In the genomic region with DNA sequence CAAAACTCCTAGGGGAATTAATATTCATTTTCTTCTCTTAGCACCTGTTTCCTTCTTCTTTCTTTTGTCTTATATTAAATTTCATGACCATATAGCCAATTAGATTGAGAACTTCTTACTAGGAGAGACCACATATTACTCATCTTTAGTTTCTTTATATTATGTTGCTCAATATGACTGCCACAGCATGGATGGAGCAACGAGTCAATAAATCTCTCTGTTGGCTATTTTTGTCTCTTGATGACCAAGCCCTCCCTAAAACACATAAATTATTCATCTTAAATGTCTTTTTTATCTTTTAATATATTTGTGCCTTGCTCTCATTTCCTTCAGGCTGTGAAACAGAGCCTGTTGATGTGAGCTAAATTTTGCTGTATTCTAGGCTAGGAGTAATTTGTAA, we compare ENCODE assay signal across 1 cellular context.
TF ChIP-seq lines count a peak whose summit lies in the region.

No MANE protein-coding gene starts in this region.

TF ChIP-seq in WTC11, 78 proteins besides CTCF, POLR2A, EP300 and RAD21 (continued from another document):
- TF ChIP-seq AFF4 (CRISPR knock-in tag; IDR thresholded peaks at IDR 0.05; ENCODE audit: borderline replicate concordance) = no peak
- no peak for TF ChIP-seq NR3C1 (CRISPR knock-in tag; conservative IDR thresholded peaks at IDR 0.05; ENCODE audit: low read depth)
- no peak for TF ChIP-seq GABPB1 (CRISPR knock-in tag; IDR thresholded peaks at IDR 0.05)
- no peak for TF ChIP-seq ZNF219 (CRISPR knock-in tag; IDR thresholded peaks at IDR 0.05; ENCODE audit: borderline replicate concordance)
TF ChIP-seq in WTC11: peak in this region for 0.
